ENCODE assay signal across 8 cellular contexts in the genomic region with DNA sequence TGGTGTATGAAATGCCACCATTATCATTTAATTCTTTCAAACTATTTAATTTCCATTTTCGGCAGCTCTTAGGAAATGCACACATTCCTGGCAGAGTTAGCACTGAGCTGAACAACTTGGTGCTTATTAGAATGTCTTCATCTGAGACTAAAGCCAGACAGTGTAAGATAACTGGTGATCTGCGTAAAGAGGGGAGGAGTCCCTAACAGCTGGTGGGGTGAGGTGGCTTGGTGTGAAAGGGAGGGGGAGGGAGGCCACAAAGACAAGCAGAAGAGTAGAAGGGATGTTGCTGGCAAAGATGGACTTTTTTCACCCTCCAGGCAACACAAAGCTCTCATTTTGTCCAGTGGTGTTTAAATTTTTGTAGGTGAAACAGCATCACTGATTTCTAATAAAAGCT.
DNase-seq lines count a peak whose midpoint lies in the region; ATAC-seq and TF ChIP-seq lines count a peak whose summit lies in the region.

No MANE protein-coding gene starts in this region.

- H3K27ac ChIP-seq in foreskin keratinocyte, result no peak overlapping the region

- H3K4me3 ChIP-seq in cardiac fibroblast (replicated peaks in 1 of 2; ENCODE audit: low read depth in 2 of 2, low read length in 2 of 2) (no peak overlapping the region), retinal pigment epithelial cell (ENCODE audit: low read length) (no peak overlapping the region)

- ATAC-seq in foreskin keratinocyte, result no peak
- ATAC-seq in GM19397 (IDR thresholded peaks at IDR 0.05; ENCODE audit: unreplicated experiment), result no peak
- ATAC-seq in HG02840 (IDR thresholded peaks at IDR 0.05; ENCODE audit: low FRiP score, unreplicated experiment), result no peak

- DNase-seq in KBM-7, result peak; percentile 29
- peak; percentile 20 to 85 for DNase-seq in cardiac fibroblast (ENCODE audit: low read depth in 2 of 2)
- DNase-seq in iris pigment epithelial cell (ENCODE audit: low read depth), result peak; percentile 96
- peak; percentile 74 for DNase-seq in retinal pigment epithelial cell (ENCODE audit: low read depth)
- DNase-seq in stimulated activated CD4-positive, alpha-beta T cell treated with anti-CD3 and anti-CD28 coated beads, Interleukin-2, amount 100 ng/mL, for 24 hours, result no peak
- no peak for DNase-seq in foreskin keratinocyte

- TF ChIP-seq CTCF in cardiac fibroblast (IDR thresholded peaks at IDR 0.05; ENCODE audit: low read depth, low read length) (no peak), retinal pigment epithelial cell (conservative IDR thresholded peaks at IDR 0.05; ENCODE audit: low read depth, low read length) (no peak), foreskin keratinocyte (conservative IDR thresholded peaks at IDR 0.05) (no peak)

- in situ Hi-C loops in KBM-7 (cut with MboI; ENCODE audit: low pct_unique_long_range_greater_than_20kb, low sequenced_read_pairs), result loop anchor here (25.0 kb wide), 1 partner anchor 146 kb away; no protein-coding TSS in a partner anchor

- no peaks in the 10 kb centered on the region for H3K27me3 ChIP-seq in foreskin keratinocyte

- H3K4me1 ChIP-seq in foreskin keratinocyte, result no peaks in the 10 kb centered on the region

Comparison
In these comparisons a context has a peak if more than half of its experiments do, and no peak if none do; other contexts are left out.
1. DNase-seq: peak in KBM-7 (single experiment), cardiac fibroblast (2 of 2), iris pigment epithelial cell (single experiment) and retinal pigment epithelial cell (single experiment); none in stimulated activated CD4-positive, alpha-beta T cell treated with anti-CD3 and anti-CD28 coated beads, Interleukin-2, amount 100 ng/mL, for 24 hours (0 of 2) and foreskin keratinocyte (0 of 2).